ENCODE assay signal across 20 cellular contexts in genomic region chrX:115297189-115297588, GRCh38. TPM values are rescaled to one million over a fixed set of nuclear protein-coding genes. Genes with fewer than 3 reads are reported as not detected.
"Had no signal": no experiment of that assay in that cellular context is flagged by ENCODE, and none has a peak within 500 bp of the region (broad histone marks: within the 10 kb centered on the region; RNA-seq: fewer than 3 reads in every experiment).

No MANE protein-coding gene starts in this region.

- H3K4me3 ChIP-seq: ascending aorta, cardiac muscle cell had no signal

- DNase-seq: activated B cell treated with CpG ODN at 0.5 μM for 24 hours; activated CD4-positive, alpha-beta T cell treated with anti-CD3 and anti-CD28 coated beads for 1 hour; activated CD4-positive, alpha-beta T cell treated with anti-CD3 and anti-CD28 coated beads, Interleukin-2, amount 10 ng/mL, durations not matched to agents 24 days and 14 days; activated CD4-positive, alpha-beta T cell treated with anti-CD3 and anti-CD28 coated beads, Interleukin-2, amount 50 U/mL, for 48 hours; activated effector memory CD4-positive, alpha-beta T cell treated with anti-CD3 and anti-CD28 coated beads, Interleukin-2, amount 50 U/mL, for 16 hours; activated naive CD4-positive, alpha-beta T cell treated with Interleukin-2 at 50 U/mL for 16 hours; activated naive CD8-positive, alpha-beta T cell treated with anti-CD3 and anti-CD28 coated beads, Interleukin-2, amount 50 U/mL, for 24 hours; activated T-cell treated with anti-CD3 and anti-CD28 coated beads, Interleukin-2, amount 50 U/mL, for 4 hours; amniotic stem cell; MM.1S; NCI-H1105; NCI-H1436 treated with DMSO at 0.1 percent for 48 hours; NCI-H187 treated with DMSO at 0.1 percent for 48 hours; NCI-H2081 treated with DMSO at 0.1 percent for 48 hours; NCI-H446; NCI-H524; SHP77 treated with DMSO at 0.1 percent for 48 hours had no signal

- ATAC-seq: activated naive CD4-positive, alpha-beta T cell treated with anti-CD3 and anti-CD28 coated beads, Interleukin-2, amount 50 U/mL, for 72 hours; activated naive CD8-positive, alpha-beta T cell treated with anti-CD3 and anti-CD28 coated beads, Interleukin-2, amount 50 U/mL, for 24 hours; activated T-cell treated with anti-CD3 and anti-CD28 coated beads, Interleukin-2, amount 50 U/mL, for 4 hours had no signal

RNA-seq across cellular contexts. Expression of gene LUZP4, which starts 7.7 kb away (rescaled TPM):
- total RNA-seq: activated B cell treated with CpG ODN at 0.5 μM for 24 hours; activated CD4-positive, alpha-beta T cell treated with anti-CD3 and anti-CD28 coated beads, Interleukin-2, amount 10 ng/mL, durations not matched to agents 24 days and 14 days; activated naive CD4-positive, alpha-beta T cell treated with anti-CD3 and anti-CD28 coated beads, Interleukin-2, amount 50 U/mL, for 72 hours; activated T-cell treated with anti-CD3 and anti-CD28 coated beads, Interleukin-2, amount 50 U/mL, for 4 hours; ascending aorta; cardiac muscle cell had no signal
